ENCODE assay signal across 8 cellular contexts in genomic region chr1:29259802-29260441, GRCh38.
DNase-seq lines count a peak whose midpoint lies in the region; ATAC-seq and TF ChIP-seq lines count a peak whose summit lies in the region.

No MANE protein-coding gene starts in this region.

- peaks cover 8% of the 10 kb centered on the region for H3K4me1 Mint-ChIP-seq in central memory CD8-positive, alpha-beta T cell

- peaks cover 53% of the 10 kb centered on the region for H3K27me3 Mint-ChIP-seq in central memory CD8-positive, alpha-beta T cell

- H3K4me1 ChIP-seq in RWPE2 (ENCODE audit: insufficient read depth, poor library complexity, severe bottlenecking): peaks cover 2% of the 10 kb centered on the region

- H3K36me3 Mint-ChIP-seq in central memory CD8-positive, alpha-beta T cell (ENCODE audit: insufficient read depth): no peaks in the 10 kb centered on the region

- peak overlapping the region; percentile 20 for H3K4me3 ChIP-seq in RWPE2 (ENCODE audit: severe bottlenecking)

- H3K9me3 ChIP-seq in RWPE2 (ENCODE audit: severe bottlenecking): no peaks in the 10 kb centered on the region

- H3K4me3 Mint-ChIP-seq in central memory CD8-positive, alpha-beta T cell: peak overlapping the region; percentile 75

- peak; percentile 25 for DNase-seq in COLO829 (ENCODE audit: low spot score)
- no peak for DNase-seq in RWPE2 (ENCODE audit: low spot score)
- DNase-seq in central memory CD8-positive, alpha-beta T cell (ENCODE audit: low spot score in 2 of 2): no peak
- DNase-seq in left kidney (ENCODE audit: low read depth, low spot score): peak; percentile 79
- peak; percentile 26 for DNase-seq in stimulated activated CD8-positive, alpha-beta memory T cell treated with anti-CD3 and anti-CD28 coated beads, Interleukin-15, amount 100 ng/mL, for 24 hours (ENCODE audit: low read depth)
- no peak for DNase-seq in NCI-H2196 treated with DMSO at 0.1 percent for 48 hours (lab: John Stamatoyannopoulos, UW; ENCODE audit: unreplicated experiment)

- no peak overlapping the region for H3K27ac Mint-ChIP-seq in central memory CD8-positive, alpha-beta T cell (ENCODE audit: low read depth)

- H3K27ac ChIP-seq in RWPE2 (ENCODE audit: poor library complexity, severe bottlenecking): no peak overlapping the region

- H3K36me3 ChIP-seq in RWPE2 (ENCODE audit: low read depth): peaks cover 21% of the 10 kb centered on the region

- no peak for TF ChIP-seq CTCF in RWPE2 (IDR thresholded peaks at IDR 0.05; ENCODE audit: poor library complexity, severe bottlenecking)

- H3K27me3 ChIP-seq in RWPE2 (ENCODE audit: insufficient read depth, poor library complexity, severe bottlenecking): no peaks in the 10 kb centered on the region

- ATAC-seq in RWPE2 (ENCODE audit: low read depth) (peak; percentile 57), HG03457 (IDR thresholded peaks at IDR 0.05; ENCODE audit: unreplicated experiment) (no peak), HG03280 (IDR thresholded peaks at IDR 0.05; ENCODE audit: unreplicated experiment) (no peak)
- ATAC-seq in central memory CD8-positive, alpha-beta T cell (replicated peaks; ENCODE audit: extremely low read depth, poor library complexity, severe bottlenecking): peak; percentile 46

- H3K9me3 Mint-ChIP-seq in central memory CD8-positive, alpha-beta T cell: no peaks in the 10 kb centered on the region

Comparison
In these comparisons a context has a peak if more than half of its experiments do, and no peak if none do; other contexts are left out.
1. DNase-seq: peak in COLO829 (single experiment), left kidney (single experiment) and stimulated activated CD8-positive, alpha-beta memory T cell treated with anti-CD3 and anti-CD28 coated beads, Interleukin-15, amount 100 ng/mL, for 24 hours (single experiment); none in RWPE2 (single experiment), central memory CD8-positive, alpha-beta T cell (0 of 2) and NCI-H2196 treated with DMSO at 0.1 percent for 48 hours (single experiment).
2. ATAC-seq: peak in RWPE2 (single experiment) and central memory CD8-positive, alpha-beta T cell (single experiment); none in HG03457 (single experiment) and HG03280 (single experiment).